ENCODE assay signal across 26 cellular contexts in genomic region chr1:245823408-245824147, GRCh38.
DNase-seq lines count a peak whose midpoint lies in the region; ATAC-seq, FAIRE-seq and TF ChIP-seq lines count a peak whose summit lies in the region.
"Had no signal": no experiment of that assay in that cellular context is flagged by ENCODE, and none has a peak within 500 bp of the region (broad histone marks: within the 10 kb centered on the region; RNA-seq: fewer than 3 reads in every experiment).

No MANE protein-coding gene starts in this region.

- TF ChIP-seq POLR2A in HCT116 (IDR thresholded peaks at IDR 0.05; ENCODE audit: borderline replicate concordance, extremely low read depth, insufficient read depth, insufficient read length) (no peak), upper lobe of left lung (IDR thresholded peaks at IDR 0.05) (no peak)

- H4K20me1 ChIP-seq in HCT116 (ENCODE audit: insufficient read depth) (no peaks in the 10 kb centered on the region), astrocyte (ENCODE audit: insufficient read depth, low read length) (no peaks in the 10 kb centered on the region)
- H4K20me1 ChIP-seq: BLaER1 treated with 17β-estradiol and CSF1 and Interleukin-3, amounts not matched to agents 10 nM and 100 nM had no signal

- no peak for TF ChIP-seq EP300 in upper lobe of left lung (IDR thresholded peaks at IDR 0.05)

- no peak for TF ChIP-seq CTCF in HCT116 (IDR thresholded peaks at IDR 0.05 in 2 of 3, conservative IDR thresholded peaks at IDR 0.05 in 1 of 3; ENCODE audit: borderline replicate concordance in 1 of 3, insufficient read depth in 1 of 3, low read depth in 2 of 3, low read length in 2 of 3)
- TF ChIP-seq CTCF in astrocyte (IDR thresholded peaks at IDR 0.05; ENCODE audit: insufficient read depth, low read depth, low read length): no peak
- TF ChIP-seq CTCF in left lung (IDR thresholded peaks at IDR 0.05): no peak
- no peak for TF ChIP-seq CTCF in upper lobe of left lung (IDR thresholded peaks at IDR 0.05)
- no peak for TF ChIP-seq CTCF in endothelial cell (IDR thresholded peaks at IDR 0.05; ENCODE audit: unreplicated experiment)

- no peak overlapping the region for H2AFZ ChIP-seq in HCT116 (ENCODE audit: low read depth, low read length, poor library complexity, severe bottlenecking)
- H2AFZ ChIP-seq in astrocyte (ENCODE audit: low read depth, low read length): peak overlapping the region; percentile 29

- 76 to 81% methylated on average over 13 of the region's 13 CpGs for WGBS in upper lobe of left lung, 2 donors

- H3K79me2 ChIP-seq in HCT116 (ENCODE audit: insufficient read depth, low read length): no peaks in the 10 kb centered on the region
- H3K79me2 ChIP-seq in astrocyte (ENCODE audit: insufficient read depth, low read length): no peaks in the 10 kb centered on the region

- no peak overlapping the region for H3K9ac ChIP-seq in HCT116 (ENCODE audit: low read length)
- peak overlapping the region; percentile 20 for H3K9ac ChIP-seq in astrocyte (ENCODE audit: low read length)
- H3K9ac ChIP-seq: BLaER1 treated with 17β-estradiol and CSF1 and Interleukin-3, amounts not matched to agents 10 nM and 100 nM had no signal

- H3K36me3 ChIP-seq in HCT116 (ENCODE audit: control insufficient read depth in 1 of 2, insufficient read depth in 2 of 2, low read length in 2 of 2) (no peaks in the 10 kb centered on the region), astrocyte (ENCODE audit: insufficient read depth, low read length) (no peaks in the 10 kb centered on the region), left lung (no peaks in the 10 kb centered on the region), upper lobe of left lung (no peaks in the 10 kb centered on the region)
- H3K36me3 ChIP-seq: SJCRH30, spleen, transverse colon, WERI-Rb-1 had no signal

- H3K9me3 ChIP-seq in HCT116 (ENCODE audit: control insufficient read depth in 1 of 2, insufficient read depth in 1 of 2, low read depth in 1 of 2, low read length in 2 of 2): no peaks in the 10 kb centered on the region
- no peaks in the 10 kb centered on the region for H3K9me3 ChIP-seq in astrocyte (ENCODE audit: insufficient read depth, low read depth, low read length)
- H3K9me3 ChIP-seq in left lung: peaks cover 0 to 3% of the 10 kb centered on the region in 2 donors
- no peaks in the 10 kb centered on the region for H3K9me3 ChIP-seq in upper lobe of left lung
- H3K9me3 ChIP-seq: SJCRH30, spleen, transverse colon had no signal

- FAIRE-seq in astrocyte (lab: Jason Lieb, UNC): no peak

- H3K4me3 Mint-ChIP-seq in astrocyte (ENCODE audit: unreplicated experiment): no peak overlapping the region
- no peak overlapping the region for H3K4me3 Mint-ChIP-seq in endothelial cell (ENCODE audit: unreplicated experiment)
- H3K4me3 Mint-ChIP-seq: activated CD4-positive, alpha-beta memory T cell treated with anti-CD3 and anti-CD28 coated beads for 36 hours; nephron; stimulated activated naive CD8-positive, alpha-beta T cell treated with anti-CD3 and anti-CD28 coated beads, Interleukin-15, amount 100 ng/mL, for 72 hours; T-helper 17 cell had no signal

- intact Hi-C loops in HCT116 (cut with micrococcal nuclease): no loop called here
- intact Hi-C loops in left lung (cut with DNase I): no loop called here

- peaks cover 2 to 17% of the 10 kb centered on the region in 2 experiments; a peak in 3 of 4 replicates for H3K4me1 ChIP-seq in HCT116 (ENCODE audit: control insufficient read depth in 1 of 2, insufficient read depth in 2 of 2, low read length in 2 of 2)
- peaks cover 12% of the 10 kb centered on the region for H3K4me1 ChIP-seq in astrocyte (ENCODE audit: insufficient read depth, low read length)
- H3K4me1 ChIP-seq in left lung: no peaks in the 10 kb centered on the region
- peaks cover 0 to 3% (median 0%) of the 10 kb centered on the region in 4 donors for H3K4me1 ChIP-seq in upper lobe of left lung
- H3K4me1 ChIP-seq: BLaER1 treated with 17β-estradiol and CSF1 and Interleukin-3, amounts not matched to agents 10 nM and 100 nM; SJCRH30; spleen; transverse colon had no signal

- no peaks in the 10 kb centered on the region for H3K9me2 ChIP-seq in HCT116 (ENCODE audit: insufficient read depth)

- H3K4me1 Mint-ChIP-seq in astrocyte (ENCODE audit: low read depth, unreplicated experiment) (peaks cover 15% of the 10 kb centered on the region), endothelial cell (ENCODE audit: unreplicated experiment) (peaks cover 9% of the 10 kb centered on the region)
- H3K4me1 Mint-ChIP-seq: nephron; stimulated activated naive CD8-positive, alpha-beta T cell treated with anti-CD3 and anti-CD28 coated beads, Interleukin-15, amount 100 ng/mL, for 72 hours; T-helper 17 cell had no signal

- no peak for TF ChIP-seq RAD21 in HCT116 (IDR thresholded peaks at IDR 0.05; ENCODE audit: low read depth)

- no TSS peak for BruUV-seq in HCT116 (replicated peaks; lab: Mats Ljungman, UMichigan)

- H3K27ac Mint-ChIP-seq in astrocyte (ENCODE audit: unreplicated experiment) (peak overlapping the region; percentile 95), endothelial cell (ENCODE audit: unreplicated experiment) (no peak overlapping the region)
- H3K27ac Mint-ChIP-seq: activated CD4-positive, alpha-beta memory T cell treated with anti-CD3 and anti-CD28 coated beads for 36 hours; nephron; progenitor cell of endocrine pancreas; stimulated activated naive CD8-positive, alpha-beta T cell treated with anti-CD3 and anti-CD28 coated beads, Interleukin-15, amount 100 ng/mL, for 72 hours; T-helper 17 cell had no signal

- peak overlapping the region; percentile 37; the same call in 1 of the 2 replicates for H3K4me2 ChIP-seq in HCT116 (ENCODE audit: low read length)
- H3K4me2 ChIP-seq in astrocyte (ENCODE audit: low read length): peak overlapping the region; percentile 62
- H3K4me2 ChIP-seq: BLaER1 treated with 17β-estradiol and CSF1 and Interleukin-3, amounts not matched to agents 10 nM and 100 nM had no signal

- H3K9me3 Mint-ChIP-seq in astrocyte (ENCODE audit: unreplicated experiment): no peaks in the 10 kb centered on the region
- no peaks in the 10 kb centered on the region for H3K9me3 Mint-ChIP-seq in endothelial cell (ENCODE audit: unreplicated experiment)

- no peaks in the 10 kb centered on the region for H3K27me3 Mint-ChIP-seq in astrocyte (ENCODE audit: low read depth, unreplicated experiment)
- peaks cover 2% of the 10 kb centered on the region for H3K27me3 Mint-ChIP-seq in endothelial cell (ENCODE audit: unreplicated experiment)
- H3K27me3 Mint-ChIP-seq: activated CD4-positive, alpha-beta memory T cell treated with anti-CD3 and anti-CD28 coated beads for 36 hours; progenitor cell of endocrine pancreas; stimulated activated naive CD8-positive, alpha-beta T cell treated with anti-CD3 and anti-CD28 coated beads, Interleukin-15, amount 100 ng/mL, for 72 hours; T-helper 17 cell had no signal

- POLR2A ChIA-PET in HCT116 (lab: Charles Lee): no interaction called here

- RAD21 ChIA-PET in HCT116 (lab: Charles Lee; ENCODE audit: low non-redundant PET in 1 of 2, low total read pairs in 2 of 2, uncharacterized antibody in 2 of 2, unreplicated experiment in 2 of 2): no interaction called here

- H3K36me3 Mint-ChIP-seq in astrocyte (ENCODE audit: low read depth, unreplicated experiment) (peaks cover 13% of the 10 kb centered on the region), endothelial cell (ENCODE audit: low read depth, unreplicated experiment) (peaks cover 13% of the 10 kb centered on the region)

- DNase-seq in HCT116 (ENCODE audit: low read depth, low spot score): no peak
- no peak for DNase-seq in astrocyte (ENCODE audit: low read depth)
- DNase-seq in left lung: no peak
- peak in 1 of 2 donors; percentile 52 for DNase-seq in upper lobe of left lung
- no peak for DNase-seq in middle frontal gyrus (ENCODE audit: extremely low spot score, low spot score)
- DNase-seq in endothelial cell (ENCODE audit: low spot score): no peak
- DNase-seq: activated CD4-positive, alpha-beta memory T cell treated with anti-CD3 and anti-CD28 coated beads for 36 hours; Calu3; central memory CD4-positive, alpha-beta T cell; effector CD4-positive, alpha-beta T cell; left colon; midbrain; NCI-H82; OCI-M1; SJCRH30; spleen; stimulated activated CD4-positive, alpha-beta T cell treated with anti-CD3 and anti-CD28 coated beads, Interleukin-4, amount 100 ng/mL, for 4 hours; stimulated activated naive CD8-positive, alpha-beta T cell treated with anti-CD3 and anti-CD28 coated beads, Interleukin-15, amount 100 ng/mL, for 72 hours; T-helper 17 cell; transverse colon; WERI-Rb-1 had no signal

- no peak overlapping the region for H3K27ac ChIP-seq in HCT116 (ENCODE audit: low read depth, low read length)
- H3K27ac ChIP-seq in astrocyte (ENCODE audit: low read depth, low read length): peak overlapping the region; percentile 89
- H3K27ac ChIP-seq in left lung: peak overlapping the region; percentile 26 to 28
- peak overlapping the region in 3 of 4 donors; percentile 15 to 54 (median 42) for H3K27ac ChIP-seq in upper lobe of left lung
- H3K27ac ChIP-seq: BLaER1 treated with 17β-estradiol and CSF1 and Interleukin-3, amounts not matched to agents 10 nM and 100 nM; SJCRH30; spleen; transverse colon; WERI-Rb-1 had no signal

- H3K27me3 ChIP-seq in HCT116 (ENCODE audit: insufficient read depth, low read length) (no peaks in the 10 kb centered on the region), astrocyte (ENCODE audit: insufficient read depth, low read length) (no peaks in the 10 kb centered on the region), left lung (no peaks in the 10 kb centered on the region), upper lobe of left lung (no peaks in the 10 kb centered on the region)
- H3K27me3 ChIP-seq: BLaER1 treated with 17β-estradiol and CSF1 and Interleukin-3, amounts not matched to agents 10 nM and 100 nM; SJCRH30; spleen; transverse colon had no signal

- ATAC-seq in HCT116: no peak
- ATAC-seq in left lung: peak; percentile 44
- ATAC-seq in upper lobe of left lung (ENCODE audit: low FRiP score in 2 of 2): peak in 1 of 2 donors; percentile 31
- no peak for ATAC-seq in GM21576 (IDR thresholded peaks at IDR 0.05; ENCODE audit: unreplicated experiment)
- ATAC-seq: esophagus mucosa; left colon; stimulated activated naive CD8-positive, alpha-beta T cell treated with anti-CD3 and anti-CD28 coated beads, Interleukin-15, amount 100 ng/mL, for 72 hours; T-helper 17 cell had no signal

- CTCF ChIA-PET in HCT116 (lab: Charles Lee): no interaction called here

- H3K4me3 ChIP-seq in HCT116 (replicated peaks in 1 of 2; ENCODE audit: low read depth in 1 of 2, low read length in 2 of 2) (no peak overlapping the region), astrocyte (ENCODE audit: insufficient read depth, low read depth, low read length) (no peak overlapping the region), left lung (no peak overlapping the region), upper lobe of left lung (no peak overlapping the region)
- H3K4me3 ChIP-seq: BLaER1 treated with 17β-estradiol and CSF1 and Interleukin-3, amounts not matched to agents 10 nM and 100 nM; SJCRH30; spleen; transverse colon had no signal

TF ChIP-seq in HCT116, 20 proteins besides CTCF, POLR2A, EP300 and RAD21 (continues in another document):
- TF ChIP-seq POLR2AphosphoS5 (IDR thresholded peaks at IDR 0.05; ENCODE audit: low read depth, low read length) (no peak), FOSL1 (IDR thresholded peaks at IDR 0.05; ENCODE audit: low read depth) (no peak), EZH2phosphoT487 (IDR thresholded peaks at IDR 0.05; ENCODE audit: borderline replicate concordance) (no peak), CBX3 (IDR thresholded peaks at IDR 0.05; ENCODE audit: low read depth) (no peak), SIN3A (IDR thresholded peaks at IDR 0.05; ENCODE audit: low read depth) (no peak)
